12 cellular contexts compared by ENCODE assay signal in the genomic region with DNA sequence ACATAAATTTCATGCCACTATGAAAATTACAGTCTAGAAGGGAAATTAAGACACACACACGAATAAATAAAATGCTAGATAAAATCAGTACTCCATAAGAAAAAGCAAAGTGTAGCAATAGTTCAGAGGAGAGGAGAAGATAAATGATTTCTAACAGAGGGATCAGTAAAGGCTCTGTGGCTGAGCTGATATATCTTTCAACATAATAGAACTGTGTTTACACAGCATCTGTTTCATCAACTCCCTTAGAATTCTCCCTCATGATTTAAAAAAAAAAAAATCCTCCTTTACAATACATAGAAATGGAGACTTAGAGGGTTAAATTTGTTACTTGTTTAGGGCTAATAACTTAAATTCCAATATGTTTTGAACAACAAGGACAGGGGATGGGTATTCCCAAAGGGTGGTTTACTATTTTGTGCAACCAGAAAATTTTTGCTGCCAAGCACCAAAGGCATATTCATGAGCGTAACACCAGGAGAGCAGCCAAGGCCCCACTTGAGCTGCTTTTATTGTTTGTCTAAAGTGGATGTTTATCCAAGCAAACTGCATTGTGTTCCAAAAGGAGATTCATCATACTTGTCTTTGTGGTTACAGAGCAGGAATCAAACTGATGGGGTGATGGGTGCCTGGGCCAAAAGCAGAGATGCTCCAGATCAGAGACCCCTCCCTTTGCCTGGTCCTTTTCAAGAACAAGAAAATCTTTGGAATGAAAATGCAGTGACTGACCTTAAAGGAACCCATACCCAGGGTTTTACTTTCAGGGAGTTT.
DNase-seq lines count a peak whose midpoint lies in the region; ATAC-seq and TF ChIP-seq lines count a peak whose summit lies in the region.
"Had no signal": no experiment of that assay in that cellular context is flagged by ENCODE, and none has a peak within 500 bp of the region (broad histone marks: within the 10 kb centered on the region; RNA-seq: fewer than 3 reads in every experiment).

No MANE protein-coding gene starts in this region.

- H3K36me3 ChIP-seq in heart right ventricle (no peaks in the 10 kb centered on the region), thyroid gland (no peaks in the 10 kb centered on the region)

- no peak for TF ChIP-seq CTCF in heart right ventricle (IDR thresholded peaks at IDR 0.05)
- no peak for TF ChIP-seq CTCF in thyroid gland (IDR thresholded peaks at IDR 0.05)

- H3K4me3 ChIP-seq in heart right ventricle (no peak overlapping the region), thyroid gland (replicated peaks in 1 of 3) (no peak overlapping the region)

- H3K27ac ChIP-seq in heart right ventricle (no peak overlapping the region), thyroid gland (peak overlapping the region in 1 of 3 donors; percentile 37)

- 66 to 71% methylated on average over 2 of the region's 2 CpGs for WGBS in heart right ventricle, 2 donors
- 47 to 48% methylated on average over 2 of the region's 2 CpGs for WGBS in thyroid gland, 2 donors

- intact Hi-C loops in Right ventricle myocardium inferior (cut with DNase I), result loop anchor here (10.0 kb wide), 1 partner anchor 81 kb away; no protein-coding TSS in a partner anchor
- intact Hi-C loops in heart right ventricle (cut with DNase I), result no loop called here
- intact Hi-C loops in thyroid gland (cut with DNase I), result no loop called here

- H3K4me1 ChIP-seq in heart right ventricle, result peaks cover 0 to 5% (median 0%) of the 10 kb centered on the region in 9 donors
- H3K4me1 ChIP-seq in thyroid gland, result peaks cover 11 to 24% of the 10 kb centered on the region in 2 donors

- no peaks in the 10 kb centered on the region for H3K9me3 ChIP-seq in heart right ventricle
- H3K9me3 ChIP-seq in thyroid gland, result no peaks in the 10 kb centered on the region

- TF ChIP-seq POLR2A in thyroid gland (IDR thresholded peaks at IDR 0.05), result no peak

- H3K27me3 ChIP-seq in heart right ventricle, result peaks cover 0 to 4% (median 0%) of the 10 kb centered on the region in 7 donors
- no peaks in the 10 kb centered on the region for H3K27me3 ChIP-seq in thyroid gland

- DNase-seq in Right ventricle myocardium inferior (ENCODE audit: missing footprints) (no peak), heart right ventricle (no peak), NCI-H748 treated with DMSO at 0.1 percent for 48 hours (lab: John Stamatoyannopoulos, UW) (peak; percentile 33), globus pallidus (ENCODE audit: low spot score) (peak; percentile 66), thyroid gland (peak; percentile 84 to 89)
- DNase-seq: activated B cell treated with CpG ODN at 0.5 μM for 24 hours, DND-41, NCI-H1436, SIG-M5 had no signal

- peak; percentile 26 for ATAC-seq in Right ventricle myocardium inferior
- no peak for ATAC-seq in heart right ventricle
- ATAC-seq in GM21723 (IDR thresholded peaks at IDR 0.05; ENCODE audit: unreplicated experiment), result no peak
- ATAC-seq in HG03139 (IDR thresholded peaks at IDR 0.05; ENCODE audit: unreplicated experiment), result no peak
- no peak for ATAC-seq in HG03571 (IDR thresholded peaks at IDR 0.05; ENCODE audit: unreplicated experiment)

Comparison
In these comparisons a context has a peak if more than half of its experiments do, and no peak if none do; other contexts are left out.
1. DNase-seq: peak in NCI-H748 treated with DMSO at 0.1 percent for 48 hours (single experiment), globus pallidus (single experiment) and thyroid gland (2 of 2); none in Right ventricle myocardium inferior (single experiment) and heart right ventricle (0 of 2).